ENCODE assay signal across 1 cellular context in the genomic region with DNA sequence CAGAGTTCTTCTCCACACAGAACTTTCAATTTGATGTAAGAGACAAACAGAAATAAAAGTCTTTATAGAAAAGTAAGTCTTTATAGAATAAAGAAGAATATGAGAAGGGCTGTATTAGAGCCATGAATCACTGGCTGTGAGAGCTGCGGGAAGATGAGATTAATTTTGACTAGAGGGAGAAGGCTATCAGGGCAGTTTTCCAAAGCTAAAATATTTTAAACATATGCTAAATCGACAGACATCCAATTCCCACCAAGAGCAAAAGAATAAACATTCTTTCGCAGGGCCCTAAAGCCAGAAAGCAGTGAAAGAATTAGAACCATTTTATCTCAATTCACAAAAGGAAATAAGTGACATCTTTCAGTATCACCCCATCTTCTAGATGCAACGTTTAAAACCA.
TF ChIP-seq lines count a peak whose summit lies in the region.

No MANE protein-coding gene starts in this region.

TF ChIP-seq in H1, 55 proteins besides CTCF, POLR2A, EP300 and RAD21:
- TF ChIP-seq JUND (IDR thresholded peaks at IDR 0.05; ENCODE audit: low read length), result no peak
- TF ChIP-seq CHD2 (IDR thresholded peaks at IDR 0.05; ENCODE audit: low read length), result no peak
- no peak for TF ChIP-seq BACH1 (IDR thresholded peaks at IDR 0.05; ENCODE audit: low read length)
- no peak for TF ChIP-seq TEAD4 (IDR thresholded peaks at IDR 0.05; ENCODE audit: low read depth, low read length)
- no peak for TF ChIP-seq FOSL1 (IDR thresholded peaks at IDR 0.05; ENCODE audit: insufficient read depth, low read depth, low read length)
- no peak for TF ChIP-seq RXRA (IDR thresholded peaks at IDR 0.05; ENCODE audit: insufficient read depth, low read depth, low read length)
- TF ChIP-seq EZH2 (IDR thresholded peaks at IDR 0.05; ENCODE audit: low read depth, low read length, severe bottlenecking), result no peak
- no peak for TF ChIP-seq CTBP2 (IDR thresholded peaks at IDR 0.05; ENCODE audit: borderline replicate concordance, insufficient read depth, insufficient read length, low read length)
- TF ChIP-seq SIN3A (conservative IDR thresholded peaks at IDR 0.05 in 1 of 2, IDR thresholded peaks at IDR 0.05 in 1 of 2; ENCODE audit: low read depth in 1 of 2, low read length in 2 of 2), result no peak
- TF ChIP-seq CHD1 (IDR thresholded peaks at IDR 0.05; ENCODE audit: low read depth, low read length), result no peak
- TF ChIP-seq POLR2AphosphoS5 (IDR thresholded peaks at IDR 0.05; ENCODE audit: low read depth, low read length), result no peak
- no peak for TF ChIP-seq KDM5A (IDR thresholded peaks at IDR 0.05; ENCODE audit: low read length)
- TF ChIP-seq, protein P1, sequence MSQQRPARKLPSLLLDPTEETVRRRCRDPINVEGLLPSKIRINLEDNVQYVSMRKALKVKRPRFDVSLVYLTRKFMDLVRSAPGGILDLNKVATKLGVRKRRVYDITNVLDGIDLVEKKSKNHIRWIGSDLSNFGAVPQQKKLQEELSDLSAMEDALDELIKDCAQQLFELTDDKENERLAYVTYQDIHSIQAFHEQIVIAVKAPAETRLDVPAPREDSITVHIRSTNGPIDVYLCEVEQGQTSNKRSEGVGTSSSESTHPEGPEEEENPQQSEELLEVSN (IDR thresholded peaks at IDR 0.05), result no peak
- no peak for TF ChIP-seq CBX8 (IDR thresholded peaks at IDR 0.05; ENCODE audit: borderline replicate concordance, low read depth, low read length)
- TF ChIP-seq, protein P2, sequence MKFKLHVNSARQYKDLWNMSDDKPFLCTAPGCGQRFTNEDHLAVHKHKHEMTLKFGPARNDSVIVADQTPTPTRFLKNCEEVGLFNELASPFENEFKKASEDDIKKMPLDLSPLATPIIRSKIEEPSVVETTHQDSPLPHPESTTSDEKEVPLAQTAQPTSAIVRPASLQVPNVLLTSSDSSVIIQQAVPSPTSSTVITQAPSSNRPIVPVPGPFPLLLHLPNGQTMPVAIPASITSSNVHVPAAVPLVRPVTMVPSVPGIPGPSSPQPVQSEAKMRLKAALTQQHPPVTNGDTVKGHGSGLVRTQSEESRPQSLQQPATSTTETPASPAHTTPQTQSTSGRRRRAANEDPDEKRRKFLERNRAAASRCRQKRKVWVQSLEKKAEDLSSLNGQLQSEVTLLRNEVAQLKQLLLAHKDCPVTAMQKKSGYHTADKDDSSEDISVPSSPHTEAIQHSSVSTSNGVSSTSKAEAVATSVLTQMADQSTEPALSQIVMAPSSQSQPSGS (IDR thresholded peaks at IDR 0.05; ENCODE audit: low read length), result no peak
- TF ChIP-seq EGR1 (IDR thresholded peaks at IDR 0.05; ENCODE audit: borderline replicate concordance, low read depth, low read length), result no peak
- TF ChIP-seq CEBPB (IDR thresholded peaks at IDR 0.05; ENCODE audit: low read depth, low read length), result no peak
- TF ChIP-seq YY1 (IDR thresholded peaks at IDR 0.05; ENCODE audit: low read depth, low read length), result no peak
- TF ChIP-seq TCF12 (IDR thresholded peaks at IDR 0.05; ENCODE audit: low read depth, low read length), result no peak
